In the genomic region with DNA sequence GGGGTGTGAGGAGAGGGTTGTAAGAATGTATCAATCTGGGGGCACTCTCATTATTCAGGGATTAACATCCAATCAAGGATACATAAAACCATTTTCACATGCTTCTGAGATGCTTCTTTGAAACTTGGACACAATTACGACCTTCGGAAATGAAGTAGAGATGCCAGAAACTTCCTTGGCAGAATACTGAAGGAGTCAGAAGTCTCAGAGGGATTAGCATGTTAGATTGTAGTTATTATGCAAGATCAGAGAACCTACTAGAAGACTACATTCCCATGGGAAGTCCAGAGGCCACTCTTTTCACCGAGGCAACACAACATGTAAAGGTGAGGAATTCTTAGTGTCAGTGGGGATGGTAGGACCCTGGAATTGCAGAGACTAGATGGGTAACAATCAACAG, we compare ENCODE assay signal across 30 cellular contexts. TPM values are rescaled to one million over a fixed set of nuclear protein-coding genes. Genes with fewer than 3 reads are reported as not detected.
"Had no signal": no experiment of that assay in that cellular context is flagged by ENCODE, and none has a peak within 500 bp of the region (broad histone marks: within the 10 kb centered on the region; RNA-seq: fewer than 3 reads in every experiment).

No MANE protein-coding gene starts in this region.

- H3K27ac ChIP-seq: dorsolateral prefrontal cortex, heart right ventricle, left ventricle myocardium inferior, lower lobe of right lung, pancreas, right lobe of liver, suprapubic skin, transverse colon, upper lobe of right lung, uterus had no signal

- ATAC-seq: heart right ventricle; left colon; lower lobe of right lung; natural killer cell treated with Interleukin-12 subunit alpha and Interleukin-12 subunit beta and Interleukin-15 and Interleukin-18, amount 100 ng/mL, for 72 hours; pancreas; right lobe of liver; stimulated activated naive CD8-positive, alpha-beta T cell treated with anti-CD3 and anti-CD28 coated beads, Interleukin-15, amount 100 ng/mL, for 72 hours; upper lobe of right lung had no signal

- H3K9me3 ChIP-seq: heart right ventricle, left ventricle myocardium inferior, lower lobe of right lung, pancreas, right lobe of liver, suprapubic skin, transverse colon, upper lobe of right lung, uterus had no signal

- H3K4me3 Mint-ChIP-seq: immature natural killer cell; memory B cell; natural killer cell treated with Interleukin-12 subunit alpha and Interleukin-12 subunit beta and Interleukin-15 and Interleukin-18, amount 100 ng/mL, for 72 hours; stimulated activated naive CD8-positive, alpha-beta T cell treated with anti-CD3 and anti-CD28 coated beads, Interleukin-15, amount 100 ng/mL, for 72 hours had no signal

- H3K27me3 ChIP-seq: dorsolateral prefrontal cortex, heart right ventricle, pancreas, right lobe of liver, suprapubic skin, transverse colon, upper lobe of right lung, uterus had no signal

- H3K27me3 Mint-ChIP-seq: stimulated activated naive CD8-positive, alpha-beta T cell treated with anti-CD3 and anti-CD28 coated beads, Interleukin-15, amount 100 ng/mL, for 72 hours had no signal

- H3K4me3 ChIP-seq: dorsolateral prefrontal cortex, heart right ventricle, left ventricle myocardium inferior, lower lobe of right lung, pancreas, right lobe of liver, suprapubic skin, transverse colon, upper lobe of right lung, uterus had no signal

- H3K9me3 Mint-ChIP-seq: immature natural killer cell; memory B cell; natural killer cell treated with Interleukin-12 subunit alpha and Interleukin-12 subunit beta and Interleukin-15 and Interleukin-18, amount 100 ng/mL, for 72 hours; stimulated activated naive CD8-positive, alpha-beta T cell treated with anti-CD3 and anti-CD28 coated beads, Interleukin-15, amount 100 ng/mL, for 72 hours had no signal

- H3K4me1 ChIP-seq: uterus had no signal

- DNase-seq: central memory CD4-positive, alpha-beta T cell; dorsolateral prefrontal cortex; effector CD4-positive, alpha-beta T cell; foreskin melanocyte; glutamatergic neuron; heart right ventricle; hippocampal formation; immature natural killer cell; islet precursor cell; kidney glomerular epithelial cell; left colon; left ventricle myocardium inferior; lower lobe of right lung; nucleus accumbens; pancreas; retina; right lobe of liver; small intestine; stimulated activated CD4-positive, alpha-beta T cell treated with anti-CD3 and anti-CD28 coated beads, Interleukin-15, amount 100 ng/mL, for 24 hours; stimulated activated CD4-positive, alpha-beta T cell treated with anti-CD3 and anti-CD28 coated beads, Interleukin-2, amount 100 ng/mL, for 48 hours; stimulated activated CD8-positive, alpha-beta memory T cell treated with anti-CD3 and anti-CD28 coated beads, Interleukin-4, amount 100 ng/mL, for 48 hours; stimulated activated naive CD4-positive, alpha-beta T cell; stimulated activated naive CD8-positive, alpha-beta T cell treated with anti-CD3 and anti-CD28 coated beads, Interleukin-15, amount 100 ng/mL, for 72 hours; transverse colon; upper lobe of right lung; uterus had no signal

- H3K36me3 ChIP-seq: heart right ventricle, left ventricle myocardium inferior, lower lobe of right lung, pancreas, right lobe of liver, suprapubic skin, transverse colon, upper lobe of right lung, uterus had no signal

- H3K27ac Mint-ChIP-seq: immature natural killer cell; memory B cell; natural killer cell treated with Interleukin-12 subunit alpha and Interleukin-12 subunit beta and Interleukin-15 and Interleukin-18, amount 100 ng/mL, for 72 hours; stimulated activated naive CD8-positive, alpha-beta T cell treated with anti-CD3 and anti-CD28 coated beads, Interleukin-15, amount 100 ng/mL, for 72 hours had no signal

- H3K36me3 Mint-ChIP-seq: immature natural killer cell; natural killer cell treated with Interleukin-12 subunit alpha and Interleukin-12 subunit beta and Interleukin-15 and Interleukin-18, amount 100 ng/mL, for 72 hours had no signal

RNA-seq across cellular contexts. Expression of gene SLC22A4, which starts 5.1 kb away (rescaled TPM):
- polyA plus RNA-seq: immature natural killer cell had no signal

RNA-seq across cellular contexts. Expression of gene PDLIM4, which starts 31.6 kb away (rescaled TPM):
- total RNA-seq: mononuclear cell; natural killer cell treated with Interleukin-12 subunit alpha and Interleukin-12 subunit beta and Interleukin-15 and Interleukin-18, amount 100 ng/mL, for 72 hours had no signal
- polyA plus RNA-seq: immature natural killer cell had no signal
